ENCODE assay signal across 35 cellular contexts in the genomic region with DNA sequence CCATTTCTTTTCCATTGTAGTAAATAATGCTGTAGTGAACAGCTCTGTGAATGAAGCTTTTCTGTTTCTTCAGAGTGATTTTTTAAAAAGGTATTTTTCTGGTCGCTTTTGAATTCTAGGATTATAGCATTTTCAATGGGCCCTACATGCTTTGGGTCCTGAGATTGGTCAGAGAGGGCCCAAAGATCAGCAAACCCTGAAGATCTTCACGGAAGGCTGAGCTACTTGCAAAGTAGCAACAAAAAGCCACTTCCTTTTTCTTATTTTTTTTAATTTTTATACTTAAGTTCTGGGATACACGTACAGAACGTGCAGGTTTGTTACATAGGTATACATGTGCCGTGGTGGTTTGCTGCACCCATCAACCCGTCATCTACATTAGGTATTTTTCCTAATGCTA.
"Had no signal": no experiment of that assay in that cellular context is flagged by ENCODE, and none has a peak within 500 bp of the region (broad histone marks: within the 10 kb centered on the region; RNA-seq: fewer than 3 reads in every experiment).

No MANE protein-coding gene starts in this region.

- ATAC-seq: activated CD4-positive, alpha-beta T cell treated with anti-CD3 and anti-CD28 coated beads for 36 hours; activated CD4-positive, CD25-positive, alpha-beta regulatory T cell treated with anti-CD3 and anti-CD28 coated beads, Interleukin-2, amount 50 U/mL, for 24 hours; activated naive CD4-positive, alpha-beta T cell treated with anti-CD3 and anti-CD28 coated beads, Interleukin-2, amount 50 U/mL, for 72 hours; activated T-cell treated with anti-CD3 and anti-CD28 coated beads, Interleukin-2, amount 50 U/mL, for 4 hours; activated T-cell treated with anti-CD3 and anti-CD28 coated beads, Interleukin-2, amount 50 U/mL, for 72 hours; activated T-helper 17 cell treated with anti-CD3 and anti-CD28 coated beads, Interleukin-2, amount 50 U/mL, for 72 hours; body of pancreas had no signal

- H3K4me3 ChIP-seq: adrenal gland, body of pancreas, breast epithelium had no signal

- H3K27ac Mint-ChIP-seq: activated CD4-positive, alpha-beta memory T cell treated with anti-CD3 and anti-CD28 coated beads, Interleukin-2, amount 10 ng/mL, durations not matched to agents 7 days and 5 days; activated CD4-positive, alpha-beta T cell treated with anti-CD3 and anti-CD28 coated beads for 36 hours; activated CD4-positive, alpha-beta T cell treated with anti-CD3 and anti-CD28 coated beads, Interleukin-2, amount 10 ng/mL, durations not matched to agents 7 days and 5 days; activated naive CD4-positive, alpha-beta T cell treated with anti-CD3 and anti-CD28 coated beads for 36 hours; activated naive CD4-positive, alpha-beta T cell treated with anti-CD3 and anti-CD28 coated beads, Interleukin-2, amount 50 U/mL, for 72 hours; activated naive CD8-positive, alpha-beta T cell treated with anti-CD3 and anti-CD28 coated beads for 36 hours; activated T-cell treated with anti-CD3 and anti-CD28 coated beads, Interleukin-2, amount 50 U/mL, for 72 hours; activated T-helper 1 cell treated with anti-CD3 and anti-CD28 coated beads, Interleukin-12 subunit alpha, Interleukin-12 subunit beta, Interleukin-2, Interleukin-4 antibody, amounts not matched to agents 30 ng/mL and 10 ng/mL and 1 ng/mL, durations not matched to agents 14 hours and 24 hours and 36 hours; activated T-helper 17 cell treated with anti-CD3 and anti-CD28 coated beads, Interleukin-2, amount 50 U/mL, for 72 hours; T-helper 1 cell treated with Interleukin-12 subunit alpha and Interleukin-12 subunit beta and Interleukin-4 antibody, amounts not matched to agents 30 μg/mL and 1 μg/mL, for 36 hours; T-helper 2 cell treated with Interferon-gamma antibody and Interleukin-4, amounts not matched to agents 5 μg/mL and 100 μg/mL, for 36 hours had no signal

- H3K27ac ChIP-seq: adrenal gland, body of pancreas, brain microvascular endothelial cell, breast epithelium, VCaP had no signal

- H3K4me1 Mint-ChIP-seq: activated CD4-positive, alpha-beta memory T cell treated with anti-CD3 and anti-CD28 coated beads, Interleukin-2, amount 10 ng/mL, durations not matched to agents 7 days and 5 days; activated CD4-positive, alpha-beta T cell treated with anti-CD3 and anti-CD28 coated beads for 36 hours; activated CD4-positive, alpha-beta T cell treated with anti-CD3 and anti-CD28 coated beads, Interleukin-2, amount 10 ng/mL, durations not matched to agents 7 days and 5 days; activated naive CD8-positive, alpha-beta T cell treated with anti-CD3 and anti-CD28 coated beads for 36 hours; activated T-helper 17 cell treated with anti-CD3 and anti-CD28 coated beads, Interleukin-2, amount 50 U/mL, for 72 hours had no signal

- H3K27me3 ChIP-seq: adrenal gland, body of pancreas, brain microvascular endothelial cell, breast epithelium had no signal

- H3K4me1 ChIP-seq: adrenal gland, body of pancreas, breast epithelium had no signal

- H3K36me3 Mint-ChIP-seq: activated naive CD8-positive, alpha-beta T cell treated with anti-CD3 and anti-CD28 coated beads for 36 hours had no signal

- H3K9me3 Mint-ChIP-seq: activated CD4-positive, alpha-beta T cell treated with anti-CD3 and anti-CD28 coated beads, Interleukin-2, amount 10 ng/mL, durations not matched to agents 7 days and 5 days; activated T-helper 1 cell treated with anti-CD3 and anti-CD28 coated beads, Interleukin-12 subunit alpha, Interleukin-12 subunit beta, Interleukin-2, Interleukin-4 antibody, amounts not matched to agents 30 ng/mL and 10 ng/mL and 1 ng/mL, durations not matched to agents 14 hours and 24 hours and 36 hours had no signal

- H3K27me3 Mint-ChIP-seq: activated CD4-positive, alpha-beta memory T cell treated with anti-CD3 and anti-CD28 coated beads, Interleukin-2, amount 10 ng/mL, durations not matched to agents 7 days and 5 days; activated CD4-positive, alpha-beta T cell treated with anti-CD3 and anti-CD28 coated beads for 36 hours; activated naive CD8-positive, alpha-beta T cell treated with anti-CD3 and anti-CD28 coated beads for 36 hours; activated T-helper 17 cell treated with anti-CD3 and anti-CD28 coated beads, Interleukin-2, amount 50 U/mL, for 72 hours had no signal

- H3K4me3 Mint-ChIP-seq: activated CD4-positive, alpha-beta memory T cell treated with anti-CD3 and anti-CD28 coated beads, Interleukin-2, amount 10 ng/mL, durations not matched to agents 7 days and 5 days; activated CD4-positive, alpha-beta T cell treated with anti-CD3 and anti-CD28 coated beads for 36 hours; activated CD4-positive, alpha-beta T cell treated with anti-CD3 and anti-CD28 coated beads, Interleukin-2, amount 10 ng/mL, durations not matched to agents 7 days and 5 days; activated naive CD4-positive, alpha-beta T cell treated with anti-CD3 and anti-CD28 coated beads for 36 hours; activated naive CD8-positive, alpha-beta T cell treated with anti-CD3 and anti-CD28 coated beads for 36 hours; activated T-cell treated with anti-CD3 and anti-CD28 coated beads, Interleukin-2, amount 50 U/mL, for 4 hours; activated T-cell treated with anti-CD3 and anti-CD28 coated beads, Interleukin-2, amount 50 U/mL, for 72 hours; activated T-helper 1 cell treated with anti-CD3 and anti-CD28 coated beads, Interleukin-12 subunit alpha, Interleukin-12 subunit beta, Interleukin-2, Interleukin-4 antibody, amounts not matched to agents 30 ng/mL and 10 ng/mL and 1 ng/mL, durations not matched to agents 14 hours and 24 hours and 36 hours; activated T-helper 17 cell treated with anti-CD3 and anti-CD28 coated beads, Interleukin-2, amount 50 U/mL, for 72 hours; T-helper 1 cell treated with Interleukin-12 subunit alpha and Interleukin-12 subunit beta and Interleukin-4 antibody, amounts not matched to agents 30 μg/mL and 1 μg/mL, for 36 hours; T-helper 2 cell treated with Interferon-gamma antibody and Interleukin-4, amounts not matched to agents 5 μg/mL and 100 μg/mL, for 36 hours had no signal

- DNase-seq: activated CD4-positive, alpha-beta memory T cell treated with anti-CD3 and anti-CD28 coated beads, Interleukin-2, amount 10 ng/mL, durations not matched to agents 7 days and 5 days; activated CD4-positive, alpha-beta T cell treated with anti-CD3 and anti-CD28 coated beads for 1 hour; activated CD4-positive, alpha-beta T cell treated with anti-CD3 and anti-CD28 coated beads for 36 hours; activated CD4-positive, alpha-beta T cell treated with anti-CD3 and anti-CD28 coated beads for 48 hours; activated CD4-positive, alpha-beta T cell treated with anti-CD3 and anti-CD28 coated beads, Interleukin-2, amount 10 ng/mL, durations not matched to agents 7 days and 5 days; activated CD4-positive, alpha-beta T cell treated with anti-CD3 and anti-CD28 coated beads, Interleukin-2, amount 50 U/mL, for 48 hours; activated CD4-positive, CD25-positive, alpha-beta regulatory T cell; activated CD8-positive, alpha-beta memory T cell treated with anti-CD3 and anti-CD28 coated beads, Interleukin-2, amount 50 U/mL, for 4 hours; activated effector memory CD4-positive, alpha-beta T cell treated with anti-CD3 and anti-CD28 coated beads, Interleukin-2, amount 50 U/mL, for 16 hours; activated gamma-delta T cell treated with Interleukin-2 at 50 U/mL for 16 hours; activated naive CD4-positive, alpha-beta T cell; activated naive CD4-positive, alpha-beta T cell treated with anti-CD3 and anti-CD28 coated beads for 36 hours; activated naive CD4-positive, alpha-beta T cell treated with anti-CD3 and anti-CD28 coated beads, Interleukin-2, amount 50 U/mL, for 16 hours; activated naive CD8-positive, alpha-beta T cell treated with anti-CD3 and anti-CD28 coated beads for 36 hours; activated T-cell treated with anti-CD3 and anti-CD28 coated beads for 4 hours; activated T-cell treated with anti-CD3 and anti-CD28 coated beads, Interleukin-2, amount 50 U/mL, for 1 hour; activated T-cell treated with anti-CD3 and anti-CD28 coated beads, Interleukin-2, amount 50 U/mL, for 4 hours; activated T-cell treated with anti-CD3 and anti-CD28 coated beads, Interleukin-2, amount 50 U/mL, for 72 hours; adrenal gland; amniotic stem cell; aorta; body of pancreas; central memory CD4-positive, alpha-beta T cell; T-helper 1 cell; T-helper 2 cell; T-helper 9 cell had no signal
